Comparison of ENCODE assay signal across 1 cellular context in genomic region chr19:7697721-7698287, GRCh38.
TF ChIP-seq lines count a peak whose summit lies in the region.

No MANE protein-coding gene starts in this region.

TF ChIP-seq in HepG2, 621 proteins besides CTCF, POLR2A, EP300 and RAD21:
- TF ChIP-seq ZSCAN9 (CRISPR knock-in tag; IDR thresholded peaks at IDR 0.05; ENCODE audit: borderline replicate concordance) (no peak), ZNF629 (CRISPR knock-in tag; conservative IDR thresholded peaks at IDR 0.05) (0 out of 2 replicates have a peak, but pooled peaks have one; percentile 58)
